6 cellular contexts compared by ENCODE assay signal in the genomic region with DNA sequence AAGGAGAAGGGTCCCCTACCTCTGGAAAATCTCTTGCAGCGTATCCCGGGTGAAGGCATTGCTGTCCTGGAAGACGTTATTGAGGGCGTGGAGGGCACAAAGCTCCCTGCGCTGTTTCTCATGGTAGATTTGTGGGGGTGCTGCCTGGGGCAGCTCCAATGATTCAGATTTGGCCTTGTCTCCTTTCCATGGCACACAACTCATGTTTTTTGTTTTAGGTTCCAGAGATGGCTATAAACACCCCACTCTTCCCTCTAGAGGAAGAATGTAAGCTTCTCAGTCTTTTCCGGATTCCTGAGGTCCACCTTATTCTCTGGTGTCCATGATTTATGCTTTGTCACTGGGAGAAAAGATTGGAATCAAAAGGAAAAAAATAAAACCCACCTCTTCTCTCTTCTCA. TPM values are rescaled to one million over a fixed set of nuclear protein-coding genes. Genes with fewer than 3 reads are reported as not detected.
A peak's percentile ranks its signal among the peaks of the same experiment; 100 is the strongest.
DNase-seq lines count a peak whose midpoint lies in the region; ATAC-seq and TF ChIP-seq lines count a peak whose summit lies in the region.

No MANE protein-coding gene starts in this region.

- 30% methylated on average over 2 of the region's 6 CpGs; no CpG with 5 or more reads in 1 of the 2 experiments for WGBS in IMR-90 (ENCODE audit: extremely low coverage in 2 of 2, insufficient read length in 1 of 2), 2 experiments

- no peak overlapping the region for H2BK120ac ChIP-seq in IMR-90 (ENCODE audit: low read depth, low read length)

- H3K56ac ChIP-seq in IMR-90 (ENCODE audit: extremely low read depth, insufficient read depth, low read length), result peak overlapping the region; percentile 93

- H3K4me1 Mint-ChIP-seq in nephron progenitor cell, result peaks cover 60% of the 10 kb centered on the region

- H3K27ac ChIP-seq in IMR-90 (ENCODE audit: insufficient read depth, low read length) (peak overlapping the region; percentile 63), breast epithelium (peak overlapping the region; percentile 91 to 99)

- H2BK5ac ChIP-seq in IMR-90 (ENCODE audit: low read depth, low read length, poor library complexity, severe bottlenecking), result peak overlapping the region; percentile 88

- H3K18ac ChIP-seq in IMR-90 (ENCODE audit: low read depth, low read length), result peak overlapping the region; percentile 17; the same call in 1 of the 2 replicates

- H3K9me3 ChIP-seq in IMR-90 (ENCODE audit: control insufficient read depth, insufficient read depth, low read length) (no peaks in the 10 kb centered on the region), breast epithelium (no peaks in the 10 kb centered on the region)

- peak overlapping the region; percentile 85 for H2AK9ac ChIP-seq in IMR-90 (replicated peaks; ENCODE audit: low read depth, low read length, poor library complexity)

- TF ChIP-seq POLR2A in IMR-90 (IDR thresholded peaks at IDR 0.05; ENCODE audit: low read depth, low read length) (peak; percentile 17), breast epithelium (IDR thresholded peaks at IDR 0.05) (no peak)

- TF ChIP-seq CTCF in IMR-90 (conservative IDR thresholded peaks at IDR 0.05; ENCODE audit: low read depth, low read length) (no peak), breast epithelium (IDR thresholded peaks at IDR 0.05) (no peak), nephron progenitor cell (IDR thresholded peaks at IDR 0.05) (no peak)

- peak overlapping the region; percentile 68 for H3K14ac ChIP-seq in IMR-90 (replicated peaks; ENCODE audit: low read depth, low read length)

- H2BK15ac ChIP-seq in IMR-90 (ENCODE audit: low read depth, low read length), result no peak overlapping the region; the same call in 2 of the 3 replicates

- no peak for TF ChIP-seq RAD21 in IMR-90 (IDR thresholded peaks at IDR 0.05; ENCODE audit: low read length)

- peaks cover 18 to 51% of the 10 kb centered on the region in 2 experiments for H3K79me1 ChIP-seq in IMR-90 (ENCODE audit: low read depth in 1 of 2, low read length in 2 of 2)

- H3K4me1 ChIP-seq in IMR-90 (ENCODE audit: control insufficient read depth, insufficient read depth, low read length) (peaks cover 12% of the 10 kb centered on the region), breast epithelium (peaks cover 0 to 30% of the 10 kb centered on the region in 2 donors)

- H3K4me2 ChIP-seq in IMR-90 (ENCODE audit: low read depth, low read length), result peak overlapping the region; percentile 100

- no peaks in the 10 kb centered on the region for H3K27me3 ChIP-seq in IMR-90 (ENCODE audit: control insufficient read depth, insufficient read depth, low read length)
- H3K27me3 ChIP-seq in breast epithelium, result no peaks in the 10 kb centered on the region

- no peak overlapping the region for H2AFZ ChIP-seq in IMR-90 (replicated peaks; ENCODE audit: low read length, poor library complexity)

- H3K4ac ChIP-seq in IMR-90 (ENCODE audit: low read depth, low read length), result peak overlapping the region; percentile 92

- H3K27me3 Mint-ChIP-seq in nephron progenitor cell (ENCODE audit: low read depth, poor library complexity), result no peaks in the 10 kb centered on the region

- peaks cover 13% of the 10 kb centered on the region; the same call in 1 of the 2 replicates for H4K20me1 ChIP-seq in IMR-90 (ENCODE audit: insufficient read depth, low read length)

- intact Hi-C loops in IMR-90 (cut with micrococcal nuclease) (loop anchor here (10.0 kb wide), 1 partner anchor 645 kb away; the partner anchor contains the start of gene PICK1), breast epithelium (cut with DNase I; ENCODE audit: low total_unique reads) (loop anchor here (10.0 kb wide), 1 partner anchor 55 kb away; the partner anchor contains the start of gene SUN2)

- peaks cover 22% of the 10 kb centered on the region for H3K9me1 ChIP-seq in IMR-90 (ENCODE audit: insufficient read depth, low read length)

- peak overlapping the region; percentile 96 for H3K4me3 ChIP-seq in IMR-90 (ENCODE audit: insufficient read depth, low read depth, low read length)
- H3K4me3 ChIP-seq in breast epithelium, result peak overlapping the region; percentile 74 to 97 (median 89)

- TSS peak; percentile 78 for BruUV-seq in IMR-90 (replicated peaks; lab: Mats Ljungman, UMichigan)

- CTCF ChIA-PET in IMR-90 (lab: Yijun Ruan, JAX), result interaction anchor here (0.9 to 1.1 kb wide), 2 partner anchors 18 to 648 kb away, joined by 3 read pairs; partner anchors contain the start of gene TOMM22

- dilution Hi-C loops in IMR-90 (cut with HindIII; ENCODE audit: low sequenced_read_pairs, unreplicated experiment), result no loop called here

- H2BK20ac ChIP-seq in IMR-90 (ENCODE audit: low read depth, low read length), result no peak overlapping the region

- no peak overlapping the region for H4K5ac ChIP-seq in IMR-90 (ENCODE audit: low read depth, low read length)

- peak overlapping the region; percentile 92 to 96; a peak in 3 of 4 replicates for H4K8ac ChIP-seq in IMR-90 (ENCODE audit: low read depth in 2 of 2, low read length in 2 of 2)

- peak overlapping the region; percentile 7; the same call in 1 of the 2 replicates for H2AK5ac ChIP-seq in IMR-90 (ENCODE audit: low read depth, low read length)

- H3K4me3 Mint-ChIP-seq in nephron progenitor cell, result peak overlapping the region; percentile 95

- no peaks in the 10 kb centered on the region for H3K9me3 Mint-ChIP-seq in nephron progenitor cell

- in situ Hi-C loops in IMR-90 (cut with MboI; ENCODE audit: low sequenced_read_pairs), result no loop called here

- peaks cover 2% of the 10 kb centered on the region; the same call in 1 of the 2 replicates for H3K36me3 ChIP-seq in IMR-90 (ENCODE audit: control insufficient read depth, insufficient read depth, low read length)
- no peaks in the 10 kb centered on the region for H3K36me3 ChIP-seq in breast epithelium

- peak overlapping the region; percentile 74 for H3K23ac ChIP-seq in IMR-90 (ENCODE audit: low read depth, low read length)

- peak overlapping the region; percentile 99 for H3K9ac ChIP-seq in IMR-90 (ENCODE audit: low read depth, low read length)

- H4K91ac ChIP-seq in IMR-90 (ENCODE audit: insufficient read depth, low read depth, low read length), result peak overlapping the region; percentile 42

- ATAC-seq in IMR-90 (ENCODE audit: low read depth), result peak; percentile 2; the same call in 1 of the 2 replicates
- ATAC-seq in HG03025 (IDR thresholded peaks at IDR 0.05; ENCODE audit: low FRiP score, unreplicated experiment), result no peak
- ATAC-seq in HG02852 (IDR thresholded peaks at IDR 0.05; ENCODE audit: unreplicated experiment), result no peak
- ATAC-seq in GM21367 (IDR thresholded peaks at IDR 0.05; ENCODE audit: unreplicated experiment), result no peak

- DNase-seq in IMR-90 (peak; percentile 62), breast epithelium (ENCODE audit: low spot score in 2 of 2) (no peak), nephron progenitor cell (no peak)

- POLR2A ChIA-PET in IMR-90 (lab: Charles Lee; ENCODE audit: unreplicated experiment), result interaction anchor here (0.5 to 0.6 kb wide), 2 partner anchors 13 to 506 kb away, joined by 4 to 5 read pairs; no protein-coding TSS in a partner anchor

- H3K36me3 Mint-ChIP-seq in nephron progenitor cell (ENCODE audit: low read depth), result peaks cover 14% of the 10 kb centered on the region

- peak overlapping the region; percentile 87 for H3K27ac Mint-ChIP-seq in nephron progenitor cell

TF ChIP-seq in IMR-90, 13 proteins besides CTCF, POLR2A, EP300 and RAD21 (continues in another document):
- TF ChIP-seq FOS (IDR thresholded peaks at IDR 0.05; ENCODE audit: low read depth, low read length), result no peak
- TF ChIP-seq CHD1 (IDR thresholded peaks at IDR 0.05; ENCODE audit: low read depth, low read length), result no peak
- TF ChIP-seq MXI1 (IDR thresholded peaks at IDR 0.05; ENCODE audit: borderline replicate concordance, low read depth, low read length), result no peak
- TF ChIP-seq NFE2L2 (IDR thresholded peaks at IDR 0.05; ENCODE audit: low read depth, low read length), result no peak
- no peak for TF ChIP-seq MAZ (IDR thresholded peaks at IDR 0.05; ENCODE audit: borderline replicate concordance, low read depth, low read length)
- TF ChIP-seq USF2 (IDR thresholded peaks at IDR 0.05; ENCODE audit: low read depth, low read length), result no peak
- TF ChIP-seq BHLHE40 (IDR thresholded peaks at IDR 0.05; ENCODE audit: low read depth, low read length), result no peak

RNA-seq across cellular contexts. Expression of gene JOSD1, which starts 1.0 kb away (rescaled TPM):
- total RNA-seq in IMR-90 (2012; rRNA removed) (32.5 and 35.8 TPM in 2 replicates), breast epithelium (10 to 100 TPM; 60.5 to 80.8 (median 61.3) TPM)
- 28.2 and 30.2 TPM in 2 replicates for polyA plus RNA-seq in IMR-90 (2012; rRNA removed)
- 16.3 and 22.1 TPM in 2 replicates for polyA plus RNA-seq in IMR-90 (2012; cell fraction: cytosol; rRNA removed)
- 36.9 and 86.4 TPM in 2 replicates for polyA plus RNA-seq in IMR-90 (2012; cell fraction: nucleus; rRNA removed; ENCODE audit: low replicate concordance)

RNA-seq across cellular contexts. Expression of gene GTPBP1, which starts 6.0 kb away (rescaled TPM):
- total RNA-seq in IMR-90 (2012; rRNA removed), result 12.4 and 21.4 TPM in 2 replicates
- polyA plus RNA-seq in IMR-90 (2012; rRNA removed), result 24.9 and 29.5 TPM in 2 replicates
- 11.2 and 16.9 TPM in 2 replicates for polyA plus RNA-seq in IMR-90 (2012; cell fraction: cytosol; rRNA removed)
- 63.4 and 70.2 TPM in 2 replicates for polyA plus RNA-seq in IMR-90 (2012; cell fraction: nucleus; rRNA removed; ENCODE audit: low replicate concordance)
- total RNA-seq in breast epithelium, result 10 to 100 TPM; 32.3 to 58.7 (median 56.9) TPM

RNA-seq across cellular contexts. Expression of gene TOMM22, which starts 18.0 kb away (rescaled TPM):
- total RNA-seq in IMR-90 (2012; rRNA removed) (78.0 and 139 TPM in 2 replicates), breast epithelium (10 to 100 TPM; 30.6 to 37.3 (median 32.8) TPM)
- 31.9 and 38.7 TPM in 2 replicates for polyA plus RNA-seq in IMR-90 (2012; rRNA removed)
- 23.3 and 33.4 TPM in 2 replicates for polyA plus RNA-seq in IMR-90 (2012; cell fraction: cytosol; rRNA removed)
- polyA plus RNA-seq in IMR-90 (2012; cell fraction: nucleus; rRNA removed; ENCODE audit: low replicate concordance), result 3.9 and 15.0 TPM in 2 replicates

RNA-seq across cellular contexts. Expression of gene CBY1, which starts 43.3 kb away (rescaled TPM):
- 13.8 and 14.2 TPM in 2 replicates for total RNA-seq in IMR-90 (2012; rRNA removed)
- 25.4 and 30.0 TPM in 2 replicates for polyA plus RNA-seq in IMR-90 (2012; rRNA removed)
- 16.5 and 23.9 TPM in 2 replicates for polyA plus RNA-seq in IMR-90 (2012; cell fraction: cytosol; rRNA removed)
- 8.7 and 26.5 TPM in 2 replicates for polyA plus RNA-seq in IMR-90 (2012; cell fraction: nucleus; rRNA removed; ENCODE audit: low replicate concordance)
- 10 to 100 TPM; 18.1 to 21.1 (median 20.0) TPM for total RNA-seq in breast epithelium

RNA-seq across cellular contexts. Expression of gene FAM227A, which starts 43.6 kb away (rescaled TPM):
- total RNA-seq in IMR-90 (2012; rRNA removed) (1.1 and 1.3 TPM in 2 replicates), breast epithelium (1 to 10 TPM in 2 of 3 donors, under 1 TPM in 1; 0.16 to 7.9 (median 6.3) TPM)
- polyA plus RNA-seq in IMR-90 (2012; rRNA removed), result 1.1 and 1.4 TPM in 2 replicates
- polyA plus RNA-seq in IMR-90 (2012; cell fraction: cytosol; rRNA removed), result 0.06 and 0.08 TPM in 2 replicates
- polyA plus RNA-seq in IMR-90 (2012; cell fraction: nucleus; rRNA removed; ENCODE audit: low replicate concordance), result 1.7 and 6.5 TPM in 2 replicates
